In genomic region chr1:101239095-101240040, GRCh38 we compare ENCODE assay signal across 8 cellular contexts. TPM values are rescaled to one million over a fixed set of nuclear protein-coding genes. Genes with fewer than 3 reads are reported as not detected.
DNase-seq lines count a peak whose midpoint lies in the region; ATAC-seq and TF ChIP-seq lines count a peak whose summit lies in the region.

No MANE protein-coding gene starts in this region.

- H3K27me3 Mint-ChIP-seq in endothelial cell (ENCODE audit: unreplicated experiment): peaks cover 24% of the 10 kb centered on the region

- TF ChIP-seq POLR2A in GM19099 (IDR thresholded peaks at IDR 0.05; ENCODE audit: extremely low read depth, insufficient read length, low read depth): peak; percentile 27

- peak overlapping the region; percentile 98 for H3K27ac Mint-ChIP-seq in endothelial cell (ENCODE audit: unreplicated experiment)

- peak; percentile 31 for TF ChIP-seq CTCF in endothelial cell (IDR thresholded peaks at IDR 0.05; ENCODE audit: unreplicated experiment)

- peaks cover 66% of the 10 kb centered on the region for H3K4me1 Mint-ChIP-seq in endothelial cell (ENCODE audit: unreplicated experiment)

- H3K4me3 Mint-ChIP-seq in endothelial cell (ENCODE audit: unreplicated experiment): peak overlapping the region; percentile 100

- peaks cover 51% of the 10 kb centered on the region for H3K36me3 Mint-ChIP-seq in endothelial cell (ENCODE audit: low read depth, unreplicated experiment)

- ATAC-seq in GM18867 (IDR thresholded peaks at IDR 0.05; ENCODE audit: unreplicated experiment) (no peak), GM21423 (IDR thresholded peaks at IDR 0.05; ENCODE audit: unreplicated experiment) (no peak)

- H3K9me3 Mint-ChIP-seq in endothelial cell (ENCODE audit: unreplicated experiment): no peaks in the 10 kb centered on the region

- peak; percentile 63 to 77 for DNase-seq in activated CD4-positive, alpha-beta T cell treated with anti-CD3 and anti-CD28 coated beads, Interleukin-2, amount 50 U/mL, for 48 hours
- DNase-seq in endothelial cell (ENCODE audit: low spot score) (no peak), H4 (ENCODE audit: low spot score) (no peak), amniotic stem cell (lab: John Stamatoyannopoulos, UW) (no peak)
- DNase-seq in stimulated activated CD4-positive, alpha-beta T cell treated with anti-CD3 and anti-CD28 coated beads, Interleukin-2, amount 100 ng/mL, for 24 hours: peak; percentile 64 to 65

RNA-seq across cellular contexts. Expression of gene S1PR1, which starts 2.5 kb away (rescaled TPM):
- total RNA-seq in endothelial cell (ENCODE audit: unreplicated experiment): 79.1 TPM
- total RNA-seq in H4 (2014; rRNA removed; shearing (Covaris generic)): 3.2 and 4.9 TPM in 2 replicates

Comparison
In these comparisons a context has a peak if more than half of its experiments do, and no peak if none do; other contexts are left out.
1. DNase-seq: peak in activated CD4-positive, alpha-beta T cell treated with anti-CD3 and anti-CD28 coated beads, Interleukin-2, amount 50 U/mL, for 48 hours (2 of 2) and stimulated activated CD4-positive, alpha-beta T cell treated with anti-CD3 and anti-CD28 coated beads, Interleukin-2, amount 100 ng/mL, for 24 hours (2 of 2); none in endothelial cell (single experiment), H4 (single experiment) and amniotic stem cell (single experiment).
2. RNA of gene S1PR1, which starts 2.5 kb away (total RNA-seq): 79.1 TPM in endothelial cell (single experiment); 3.2 to 4.9 TPM in H4; every median in the first group is over 10 times any median in the second.